2 cellular contexts compared by ENCODE assay signal in genomic region chr4:113871080-113871479, GRCh38.
TF ChIP-seq lines count a peak whose summit lies in the region.

No MANE protein-coding gene starts in this region.

TF ChIP-seq in GM23338, 12 proteins besides CTCF, POLR2A, EP300 and RAD21:
- no peak for TF ChIP-seq EZH2phosphoT487 (IDR thresholded peaks at IDR 0.05; ENCODE audit: unreplicated experiment)
- TF ChIP-seq, protein P1, sequence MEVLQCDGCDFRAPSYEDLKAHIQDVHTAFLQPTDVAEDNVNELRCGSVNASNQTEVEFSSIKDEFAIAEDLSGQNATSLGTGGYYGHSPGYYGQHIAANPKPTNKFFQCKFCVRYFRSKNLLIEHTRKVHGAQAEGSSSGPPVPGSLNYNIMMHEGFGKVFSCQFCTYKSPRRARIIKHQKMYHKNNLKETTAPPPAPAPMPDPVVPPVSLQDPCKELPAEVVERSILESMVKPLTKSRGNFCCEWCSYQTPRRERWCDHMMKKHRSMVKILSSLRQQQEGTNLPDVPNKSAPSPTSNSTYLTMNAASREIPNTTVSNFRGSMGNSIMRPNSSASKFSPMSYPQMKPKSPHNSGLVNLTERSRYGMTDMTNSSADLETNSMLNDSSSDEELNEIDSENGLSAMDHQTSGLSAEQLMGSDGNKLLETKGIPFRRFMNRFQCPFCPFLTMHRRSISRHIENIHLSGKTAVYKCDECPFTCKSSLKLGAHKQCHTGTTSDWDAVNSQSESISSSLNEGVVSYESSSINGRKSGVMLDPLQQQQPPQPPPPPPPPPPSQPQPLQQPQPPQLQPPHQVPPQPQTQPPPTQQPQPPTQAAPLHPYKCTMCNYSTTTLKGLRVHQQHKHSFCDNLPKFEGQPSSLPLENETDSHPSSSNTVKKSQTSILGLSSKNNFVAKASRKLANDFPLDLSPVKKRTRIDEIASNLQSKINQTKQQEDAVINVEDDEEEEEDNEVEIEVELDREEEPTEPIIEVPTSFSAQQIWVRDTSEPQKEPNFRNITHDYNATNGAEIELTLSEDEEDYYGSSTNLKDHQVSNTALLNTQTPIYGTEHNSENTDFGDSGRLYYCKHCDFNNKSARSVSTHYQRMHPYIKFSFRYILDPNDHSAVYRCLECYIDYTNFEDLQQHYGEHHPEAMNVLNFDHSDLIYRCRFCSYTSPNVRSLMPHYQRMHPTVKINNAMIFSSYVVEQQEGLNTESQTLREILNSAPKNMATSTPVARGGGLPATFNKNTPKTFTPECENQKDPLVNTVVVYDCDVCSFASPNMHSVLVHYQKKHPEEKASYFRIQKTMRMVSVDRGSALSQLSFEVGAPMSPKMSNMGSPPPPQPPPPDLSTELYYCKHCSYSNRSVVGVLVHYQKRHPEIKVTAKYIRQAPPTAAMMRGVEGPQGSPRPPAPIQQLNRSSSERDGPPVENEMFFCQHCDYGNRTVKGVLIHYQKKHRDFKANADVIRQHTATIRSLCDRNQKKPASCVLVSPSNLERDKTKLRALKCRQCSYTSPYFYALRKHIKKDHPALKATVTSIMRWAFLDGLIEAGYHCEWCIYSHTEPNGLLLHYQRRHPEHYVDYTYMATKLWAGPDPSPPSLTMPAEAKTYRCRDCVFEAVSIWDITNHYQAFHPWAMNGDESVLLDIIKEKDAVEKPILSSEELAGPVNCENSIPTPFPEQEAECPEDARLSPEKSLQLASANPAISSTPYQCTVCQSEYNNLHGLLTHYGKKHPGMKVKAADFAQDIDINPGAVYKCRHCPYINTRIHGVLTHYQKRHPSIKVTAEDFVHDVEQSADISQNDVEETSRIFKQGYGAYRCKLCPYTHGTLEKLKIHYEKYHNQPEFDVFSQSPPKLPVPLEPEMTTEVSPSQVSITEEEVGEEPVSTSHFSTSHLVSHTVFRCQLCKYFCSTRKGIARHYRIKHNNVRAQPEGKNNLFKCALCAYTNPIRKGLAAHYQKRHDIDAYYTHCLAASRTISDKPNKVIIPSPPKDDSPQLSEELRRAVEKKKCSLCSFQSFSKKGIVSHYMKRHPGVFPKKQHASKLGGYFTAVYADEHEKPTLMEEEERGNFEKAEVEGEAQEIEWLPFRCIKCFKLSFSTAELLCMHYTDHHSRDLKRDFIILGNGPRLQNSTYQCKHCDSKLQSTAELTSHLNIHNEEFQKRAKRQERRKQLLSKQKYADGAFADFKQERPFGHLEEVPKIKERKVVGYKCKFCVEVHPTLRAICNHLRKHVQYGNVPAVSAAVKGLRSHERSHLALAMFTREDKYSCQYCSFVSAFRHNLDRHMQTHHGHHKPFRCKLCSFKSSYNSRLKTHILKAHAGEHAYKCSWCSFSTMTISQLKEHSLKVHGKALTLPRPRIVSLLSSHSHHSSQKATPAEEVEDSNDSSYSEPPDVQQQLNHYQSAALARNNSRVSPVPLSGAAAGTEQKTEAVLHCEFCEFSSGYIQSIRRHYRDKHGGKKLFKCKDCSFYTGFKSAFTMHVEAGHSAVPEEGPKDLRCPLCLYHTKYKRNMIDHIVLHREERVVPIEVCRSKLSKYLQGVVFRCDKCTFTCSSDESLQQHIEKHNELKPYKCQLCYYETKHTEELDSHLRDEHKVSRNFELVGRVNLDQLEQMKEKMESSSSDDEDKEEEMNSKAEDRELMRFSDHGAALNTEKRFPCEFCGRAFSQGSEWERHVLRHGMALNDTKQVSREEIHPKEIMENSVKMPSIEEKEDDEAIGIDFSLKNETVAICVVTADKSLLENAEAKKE (CRISPR knock-in tag; IDR thresholded peaks at IDR 0.05), result 0 out of 2 replicates have a peak, but pooled peaks have one; percentile 14
- TF ChIP-seq, protein P2, sequence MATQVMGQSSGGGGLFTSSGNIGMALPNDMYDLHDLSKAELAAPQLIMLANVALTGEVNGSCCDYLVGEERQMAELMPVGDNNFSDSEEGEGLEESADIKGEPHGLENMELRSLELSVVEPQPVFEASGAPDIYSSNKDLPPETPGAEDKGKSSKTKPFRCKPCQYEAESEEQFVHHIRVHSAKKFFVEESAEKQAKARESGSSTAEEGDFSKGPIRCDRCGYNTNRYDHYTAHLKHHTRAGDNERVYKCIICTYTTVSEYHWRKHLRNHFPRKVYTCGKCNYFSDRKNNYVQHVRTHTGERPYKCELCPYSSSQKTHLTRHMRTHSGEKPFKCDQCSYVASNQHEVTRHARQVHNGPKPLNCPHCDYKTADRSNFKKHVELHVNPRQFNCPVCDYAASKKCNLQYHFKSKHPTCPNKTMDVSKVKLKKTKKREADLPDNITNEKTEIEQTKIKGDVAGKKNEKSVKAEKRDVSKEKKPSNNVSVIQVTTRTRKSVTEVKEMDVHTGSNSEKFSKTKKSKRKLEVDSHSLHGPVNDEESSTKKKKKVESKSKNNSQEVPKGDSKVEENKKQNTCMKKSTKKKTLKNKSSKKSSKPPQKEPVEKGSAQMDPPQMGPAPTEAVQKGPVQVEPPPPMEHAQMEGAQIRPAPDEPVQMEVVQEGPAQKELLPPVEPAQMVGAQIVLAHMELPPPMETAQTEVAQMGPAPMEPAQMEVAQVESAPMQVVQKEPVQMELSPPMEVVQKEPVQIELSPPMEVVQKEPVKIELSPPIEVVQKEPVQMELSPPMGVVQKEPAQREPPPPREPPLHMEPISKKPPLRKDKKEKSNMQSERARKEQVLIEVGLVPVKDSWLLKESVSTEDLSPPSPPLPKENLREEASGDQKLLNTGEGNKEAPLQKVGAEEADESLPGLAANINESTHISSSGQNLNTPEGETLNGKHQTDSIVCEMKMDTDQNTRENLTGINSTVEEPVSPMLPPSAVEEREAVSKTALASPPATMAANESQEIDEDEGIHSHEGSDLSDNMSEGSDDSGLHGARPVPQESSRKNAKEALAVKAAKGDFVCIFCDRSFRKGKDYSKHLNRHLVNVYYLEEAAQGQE (IDR thresholded peaks at IDR 0.05; ENCODE audit: unreplicated experiment), result no peak
TF ChIP-seq in GM23338: peak in this region for 1.

TF ChIP-seq in SK-N-SH, 30 proteins besides CTCF, POLR2A, EP300 and RAD21:
- TF ChIP-seq, protein P3, sequence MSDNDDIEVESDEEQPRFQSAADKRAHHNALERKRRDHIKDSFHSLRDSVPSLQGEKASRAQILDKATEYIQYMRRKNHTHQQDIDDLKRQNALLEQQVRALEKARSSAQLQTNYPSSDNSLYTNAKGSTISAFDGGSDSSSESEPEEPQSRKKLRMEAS (IDR thresholded peaks at IDR 0.05; ENCODE audit: low read depth), result no peak
- TF ChIP-seq TEAD4 (IDR thresholded peaks at IDR 0.05; ENCODE audit: borderline replicate concordance, insufficient read depth), result no peak
- no peak for TF ChIP-seq EZH2phosphoT487 (IDR thresholded peaks at IDR 0.05; ENCODE audit: borderline replicate concordance, low read depth)
- TF ChIP-seq RFX5 (IDR thresholded peaks at IDR 0.05; ENCODE audit: low read length), result no peak
- TF ChIP-seq, protein P4, sequence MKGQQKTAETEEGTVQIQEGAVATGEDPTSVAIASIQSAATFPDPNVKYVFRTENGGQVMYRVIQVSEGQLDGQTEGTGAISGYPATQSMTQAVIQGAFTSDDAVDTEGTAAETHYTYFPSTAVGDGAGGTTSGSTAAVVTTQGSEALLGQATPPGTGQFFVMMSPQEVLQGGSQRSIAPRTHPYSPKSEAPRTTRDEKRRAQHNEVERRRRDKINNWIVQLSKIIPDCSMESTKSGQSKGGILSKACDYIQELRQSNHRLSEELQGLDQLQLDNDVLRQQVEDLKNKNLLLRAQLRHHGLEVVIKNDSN (IDR thresholded peaks at IDR 0.05; ENCODE audit: borderline replicate concordance, low read depth), result no peak
TF ChIP-seq in SK-N-SH: peak in this region for 0.
